1 cellular context compared by ENCODE assay signal in genomic region chr1:81808760-81809159, GRCh38.
TF ChIP-seq lines count a peak whose summit lies in the region.

No MANE protein-coding gene starts in this region.

TF ChIP-seq in SK-N-SH, 30 proteins besides CTCF, POLR2A, EP300 and RAD21 (continued from another document):
- TF ChIP-seq, protein P1, sequence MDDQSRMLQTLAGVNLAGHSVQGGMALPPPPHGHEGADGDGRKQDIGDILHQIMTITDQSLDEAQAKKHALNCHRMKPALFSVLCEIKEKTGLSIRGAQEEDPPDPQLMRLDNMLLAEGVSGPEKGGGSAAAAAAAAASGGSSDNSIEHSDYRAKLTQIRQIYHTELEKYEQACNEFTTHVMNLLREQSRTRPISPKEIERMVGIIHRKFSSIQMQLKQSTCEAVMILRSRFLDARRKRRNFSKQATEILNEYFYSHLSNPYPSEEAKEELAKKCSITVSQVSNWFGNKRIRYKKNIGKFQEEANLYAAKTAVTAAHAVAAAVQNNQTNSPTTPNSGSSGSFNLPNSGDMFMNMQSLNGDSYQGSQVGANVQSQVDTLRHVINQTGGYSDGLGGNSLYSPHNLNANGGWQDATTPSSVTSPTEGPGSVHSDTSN (IDR thresholded peaks at IDR 0.05) = peak; percentile 86
- peak; percentile 93 for TF ChIP-seq RCOR1 (IDR thresholded peaks at IDR 0.05; ENCODE audit: low read length)
- peak; percentile 29; the same call in 1 of the 2 replicates for TF ChIP-seq RFX5 (IDR thresholded peaks at IDR 0.05; ENCODE audit: low read length)
- TF ChIP-seq FOSL2 (IDR thresholded peaks at IDR 0.05; ENCODE audit: borderline replicate concordance, low read depth) = no peak
- TF ChIP-seq, protein P2, sequence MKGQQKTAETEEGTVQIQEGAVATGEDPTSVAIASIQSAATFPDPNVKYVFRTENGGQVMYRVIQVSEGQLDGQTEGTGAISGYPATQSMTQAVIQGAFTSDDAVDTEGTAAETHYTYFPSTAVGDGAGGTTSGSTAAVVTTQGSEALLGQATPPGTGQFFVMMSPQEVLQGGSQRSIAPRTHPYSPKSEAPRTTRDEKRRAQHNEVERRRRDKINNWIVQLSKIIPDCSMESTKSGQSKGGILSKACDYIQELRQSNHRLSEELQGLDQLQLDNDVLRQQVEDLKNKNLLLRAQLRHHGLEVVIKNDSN (IDR thresholded peaks at IDR 0.05; ENCODE audit: borderline replicate concordance, low read depth) = no peak
- TF ChIP-seq TEAD4 (IDR thresholded peaks at IDR 0.05; ENCODE audit: borderline replicate concordance, insufficient read depth) = peak; percentile 74
- peak; percentile 86 for TF ChIP-seq FOXJ3 (CRISPR knock-in tag; IDR thresholded peaks at IDR 0.05)
- TF ChIP-seq MEF2A (IDR thresholded peaks at IDR 0.05; ENCODE audit: borderline replicate concordance, low read depth) = peak; percentile 83; the same call in 1 of the 2 replicates
- TF ChIP-seq, protein P3, sequence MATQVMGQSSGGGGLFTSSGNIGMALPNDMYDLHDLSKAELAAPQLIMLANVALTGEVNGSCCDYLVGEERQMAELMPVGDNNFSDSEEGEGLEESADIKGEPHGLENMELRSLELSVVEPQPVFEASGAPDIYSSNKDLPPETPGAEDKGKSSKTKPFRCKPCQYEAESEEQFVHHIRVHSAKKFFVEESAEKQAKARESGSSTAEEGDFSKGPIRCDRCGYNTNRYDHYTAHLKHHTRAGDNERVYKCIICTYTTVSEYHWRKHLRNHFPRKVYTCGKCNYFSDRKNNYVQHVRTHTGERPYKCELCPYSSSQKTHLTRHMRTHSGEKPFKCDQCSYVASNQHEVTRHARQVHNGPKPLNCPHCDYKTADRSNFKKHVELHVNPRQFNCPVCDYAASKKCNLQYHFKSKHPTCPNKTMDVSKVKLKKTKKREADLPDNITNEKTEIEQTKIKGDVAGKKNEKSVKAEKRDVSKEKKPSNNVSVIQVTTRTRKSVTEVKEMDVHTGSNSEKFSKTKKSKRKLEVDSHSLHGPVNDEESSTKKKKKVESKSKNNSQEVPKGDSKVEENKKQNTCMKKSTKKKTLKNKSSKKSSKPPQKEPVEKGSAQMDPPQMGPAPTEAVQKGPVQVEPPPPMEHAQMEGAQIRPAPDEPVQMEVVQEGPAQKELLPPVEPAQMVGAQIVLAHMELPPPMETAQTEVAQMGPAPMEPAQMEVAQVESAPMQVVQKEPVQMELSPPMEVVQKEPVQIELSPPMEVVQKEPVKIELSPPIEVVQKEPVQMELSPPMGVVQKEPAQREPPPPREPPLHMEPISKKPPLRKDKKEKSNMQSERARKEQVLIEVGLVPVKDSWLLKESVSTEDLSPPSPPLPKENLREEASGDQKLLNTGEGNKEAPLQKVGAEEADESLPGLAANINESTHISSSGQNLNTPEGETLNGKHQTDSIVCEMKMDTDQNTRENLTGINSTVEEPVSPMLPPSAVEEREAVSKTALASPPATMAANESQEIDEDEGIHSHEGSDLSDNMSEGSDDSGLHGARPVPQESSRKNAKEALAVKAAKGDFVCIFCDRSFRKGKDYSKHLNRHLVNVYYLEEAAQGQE (IDR thresholded peaks at IDR 0.05; ENCODE audit: low read depth, low read length) = no peak
- no peak for TF ChIP-seq FOXM1 (IDR thresholded peaks at IDR 0.05; ENCODE audit: low read depth)
- TF ChIP-seq TCF12 (IDR thresholded peaks at IDR 0.05) = peak; percentile 94
- peak; percentile 36; the same call in 1 of the 2 replicates for TF ChIP-seq JUND (IDR thresholded peaks at IDR 0.05)
